21 cellular contexts compared by ENCODE assay signal in the genomic region with DNA sequence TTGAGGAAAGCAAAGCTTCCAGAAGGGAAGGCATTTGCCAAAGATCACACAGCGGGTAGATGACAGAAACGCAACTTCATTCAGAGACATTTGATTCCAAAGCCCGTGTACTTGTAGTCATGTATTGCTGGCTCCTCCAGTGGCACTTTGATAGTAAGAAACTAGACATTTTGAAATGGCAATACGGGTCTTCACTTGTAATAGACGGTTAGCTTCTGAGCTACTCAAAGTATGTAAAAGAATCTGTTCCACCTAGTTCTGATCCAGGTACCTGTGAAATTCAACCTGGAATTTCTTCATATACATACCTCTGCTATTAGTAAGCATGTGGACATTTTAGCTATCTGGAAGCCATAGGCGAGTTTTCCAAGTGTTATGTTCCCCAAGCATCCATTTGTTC. TPM values are rescaled to one million over a fixed set of nuclear protein-coding genes. Genes with fewer than 3 reads are reported as not detected.
DNase-seq lines count a peak whose midpoint lies in the region; ATAC-seq, FAIRE-seq and TF ChIP-seq lines count a peak whose summit lies in the region.
"Had no signal": no experiment of that assay in that cellular context is flagged by ENCODE, and none has a peak within 500 bp of the region (broad histone marks: within the 10 kb centered on the region; RNA-seq: fewer than 3 reads in every experiment).

No MANE protein-coding gene starts in this region.

- peak overlapping the region in 7 of 10 donors; percentile 14 to 96 (median 96) for H3K27ac ChIP-seq in heart right ventricle
- no peak overlapping the region for H3K27ac ChIP-seq in trophoblast cell (ENCODE audit: low read depth, low read length)
- H3K27ac ChIP-seq in skeletal muscle tissue (ENCODE audit: low read depth, low read length): peak overlapping the region; percentile 98

- H4K91ac ChIP-seq in trophoblast cell (ENCODE audit: low read depth, low read length): no peak overlapping the region

- H3K18ac ChIP-seq in trophoblast cell (ENCODE audit: low read length): no peak overlapping the region

- H2AK5ac ChIP-seq in trophoblast cell (ENCODE audit: low read length): no peak overlapping the region

- intact Hi-C loops in heart right ventricle (cut with DNase I) (loop anchor here in 2 of 10 donors (5.0 kb wide), 2 partner anchors 34 to 39 kb away; no protein-coding TSS in a partner anchor), cardiac septum (cut with DNase I) (no loop called here)

- H4K12ac ChIP-seq in trophoblast cell (ENCODE audit: low read depth, low read length): no peak overlapping the region

- H2BK120ac ChIP-seq in trophoblast cell (ENCODE audit: insufficient read depth, low read length, poor library complexity): no peak overlapping the region

- DNase-seq in heart right ventricle (no peak), cardiac septum (ENCODE audit: low spot score) (no peak), bronchial epithelial cell (ENCODE audit: low read depth) (peak; percentile 8), trophoblast cell (peak; percentile 54 to 96)
- DNase-seq: C1 segment of cervical spinal cord; Calu3; CD4-positive, alpha-beta memory T cell; COR-L47; DMS53; DMS79 treated with DMSO at 0.1 percent for 48 hours; GF-D8; H9 had no signal

- H3K27me3 ChIP-seq in heart right ventricle (no peaks in the 10 kb centered on the region), bronchial epithelial cell (ENCODE audit: control insufficient read depth, insufficient read depth, low read length) (no peaks in the 10 kb centered on the region), trophoblast cell (ENCODE audit: insufficient read depth, low read length) (no peaks in the 10 kb centered on the region), skeletal muscle tissue (ENCODE audit: control insufficient read depth in 3 of 3, insufficient read depth in 3 of 3, low read length in 3 of 3) (no peaks in the 10 kb centered on the region)

- TF ChIP-seq CTCF in heart right ventricle (IDR thresholded peaks at IDR 0.05) (no peak), bronchial epithelial cell (IDR thresholded peaks at IDR 0.05; ENCODE audit: insufficient read depth, low read length, severe bottlenecking) (no peak)

- no peak overlapping the region for H3K4me2 ChIP-seq in trophoblast cell (ENCODE audit: low read length)
- H3K4me2 ChIP-seq: GM23338 had no signal

- H3K9ac ChIP-seq in trophoblast cell (ENCODE audit: low read length) (no peak overlapping the region), skeletal muscle tissue (ENCODE audit: low read depth in 1 of 3, low read length in 3 of 3) (no peak overlapping the region)

- no peak overlapping the region for H3K4ac ChIP-seq in trophoblast cell (ENCODE audit: low read depth, low read length)

- H4K8ac ChIP-seq in trophoblast cell (ENCODE audit: low read depth, low read length): no peak overlapping the region

- 61 to 73% methylated on average over 6 of the region's 6 CpGs for WGBS in heart right ventricle, 2 donors
- no CpG with 5 or more reads among the region's 6 CpGs for WGBS in trophoblast cell (ENCODE audit: extremely low coverage, insufficient coverage, insufficient read length)

- ATAC-seq in heart right ventricle (no peak), HG03571 (IDR thresholded peaks at IDR 0.05; ENCODE audit: unreplicated experiment) (no peak), esophagus mucosa (no peak)
- ATAC-seq: GM23338, HCT116 had no signal

- H3K4me1 ChIP-seq in heart right ventricle (peaks cover 0 to 20% (median 7%) of the 10 kb centered on the region in 9 donors), trophoblast cell (ENCODE audit: control insufficient read depth in 1 of 2, insufficient read depth in 2 of 2, low read length in 2 of 2) (peaks cover 3 to 5% of the 10 kb centered on the region in 2 experiments), skeletal muscle tissue (ENCODE audit: control insufficient read depth in 3 of 3, insufficient read depth in 3 of 3, low read length in 3 of 3) (peaks cover 15 to 30% (median 22%) of the 10 kb centered on the region in 3 donors)

- no peak overlapping the region for H2BK12ac ChIP-seq in trophoblast cell (ENCODE audit: low read length)

- no peak overlapping the region for H2AFZ ChIP-seq in trophoblast cell (ENCODE audit: insufficient read depth, low read length, poor library complexity)
- H2AFZ ChIP-seq: GM23338 had no signal

- no peak overlapping the region for H3K23ac ChIP-seq in trophoblast cell (ENCODE audit: low read length)

- H2BK5ac ChIP-seq in trophoblast cell (ENCODE audit: low read depth, low read length, poor library complexity): no peak overlapping the region

- no peak overlapping the region for H3K14ac ChIP-seq in trophoblast cell (ENCODE audit: low read length)

- H3K9me3 ChIP-seq in heart right ventricle (no peaks in the 10 kb centered on the region), trophoblast cell (ENCODE audit: insufficient read depth, low read depth, low read length) (no peaks in the 10 kb centered on the region), skeletal muscle tissue (ENCODE audit: control insufficient read depth in 3 of 3, low read length in 3 of 3) (no peaks in the 10 kb centered on the region)

- H3K36me3 ChIP-seq in heart right ventricle (peaks cover 0 to 9% (median 0%) of the 10 kb centered on the region in 9 donors), bronchial epithelial cell (ENCODE audit: control insufficient read depth, insufficient read depth, low read length) (no peaks in the 10 kb centered on the region), trophoblast cell (ENCODE audit: control insufficient read depth in 1 of 2, insufficient read depth in 2 of 2, low read length in 2 of 2) (no peaks in the 10 kb centered on the region), skeletal muscle tissue (ENCODE audit: control insufficient read depth in 3 of 3, insufficient read depth in 3 of 3, low read length in 3 of 3) (peaks cover 4 to 7% (median 4%) of the 10 kb centered on the region in 3 donors)

- H3K4me3 ChIP-seq in heart right ventricle (no peak overlapping the region), bronchial epithelial cell (ENCODE audit: low read depth, low read length) (no peak overlapping the region), trophoblast cell (ENCODE audit: low read depth, low read length) (no peak overlapping the region), skeletal muscle tissue (ENCODE audit: low read length in 3 of 3) (no peak overlapping the region)
- H3K4me3 ChIP-seq: GM23338 had no signal

- H3K79me1 ChIP-seq in trophoblast cell (ENCODE audit: low read length): no peaks in the 10 kb centered on the region

- FAIRE-seq in bronchial epithelial cell (lab: Jason Lieb, UNC): no peak
- FAIRE-seq: GM12891, GM18507 had no signal

- no peaks in the 10 kb centered on the region for H3K79me2 ChIP-seq in trophoblast cell (ENCODE audit: control insufficient read depth, insufficient read depth, low read length, poor library complexity)

RNA-seq across cellular contexts. Expression of a gene that starts 1.7 kb away (rescaled TPM):
- 1,000 to 10,000 TPM in 4 of 10 donors, 100 to 1,000 TPM in 6; 514 to 1,558 (median 939) TPM for total RNA-seq in heart right ventricle
- polyA plus RNA-seq in heart right ventricle: 100 to 1,000 TPM in 1 of 2 donors, 10 to 100 TPM in 1; 94.4 to 174 TPM
- total RNA-seq in cardiac septum: 878 TPM
- total RNA-seq in bronchial epithelial cell: 0.26 and 0.38 TPM in 2 replicates
- 0.08 and 0.15 TPM in 2 replicates for polyA plus RNA-seq in trophoblast cell (2013)
- 661 TPM for total RNA-seq in skeletal muscle tissue
- total RNA-seq in esophagus mucosa: 0.32 TPM
- total RNA-seq: A172, Daoy had no signal

RNA-seq across cellular contexts. Expression of a gene that starts 26.1 kb away (rescaled TPM):
- 1,000 to 10,000 TPM in 9 of 10 donors, 100 to 1,000 TPM in 1; 952 to 8,349 (median 4,124) TPM for total RNA-seq in heart right ventricle
- polyA plus RNA-seq in heart right ventricle: 1,000 to 10,000 TPM in 1 of 2 donors, 100 to 1,000 TPM in 1; 708 to 3,345 TPM
- total RNA-seq in cardiac septum: 4,186 TPM
- 702 and 937 TPM in 2 replicates for total RNA-seq in bronchial epithelial cell
- 475 and 498 TPM in 2 replicates for polyA plus RNA-seq in trophoblast cell (2013)
- 694 TPM for total RNA-seq in skeletal muscle tissue
- 241 TPM for total RNA-seq in esophagus mucosa

RNA-seq across cellular contexts. Expression of a gene that starts 40.4 kb away (rescaled TPM):
- total RNA-seq in heart right ventricle (100 to 1,000 TPM; 153 to 241 (median 190) TPM), cardiac septum (228 TPM), bronchial epithelial cell (610 and 649 TPM in 2 replicates), skeletal muscle tissue (178 TPM), esophagus mucosa (403 TPM)
- polyA plus RNA-seq in heart right ventricle: 100 to 1,000 TPM; 292 to 457 TPM
- polyA plus RNA-seq in trophoblast cell (2013): 559 and 577 TPM in 2 replicates

Comparison
In these comparisons a context has a peak if more than half of its experiments do, and no peak if none do; other contexts are left out.
1. DNase-seq: peak in bronchial epithelial cell (single experiment) and trophoblast cell (2 of 2); none in heart right ventricle (0 of 2) and cardiac septum (single experiment).
2. RNA of a gene that starts 1.7 kb away (total RNA-seq): 514 to 1,558 TPM in heart right ventricle, 878 TPM in cardiac septum (single experiment) and 661 TPM in skeletal muscle tissue (single experiment); 0.32 TPM in esophagus mucosa (single experiment) and 0.26 to 0.38 TPM in bronchial epithelial cell; every median in the first group is over 100 times any median in the second.